1 cellular context compared by ENCODE assay signal in genomic region chr1:6785318-6785712, GRCh38.
TF ChIP-seq lines count a peak whose summit lies in the region.

Gene CAMTA1 (plus strand): TSS chr1:6785454. CDS start chr1:6785531, 77 bp downstream.

TF ChIP-seq in IMR-90, 13 proteins besides CTCF, POLR2A, EP300 and RAD21 (continued from another document):
- TF ChIP-seq NFE2L2 (IDR thresholded peaks at IDR 0.05; ENCODE audit: low read depth, low read length): no peak
- no peak for TF ChIP-seq MXI1 (IDR thresholded peaks at IDR 0.05; ENCODE audit: borderline replicate concordance, low read depth, low read length)
- no peak for TF ChIP-seq MAFK (IDR thresholded peaks at IDR 0.05; ENCODE audit: low read depth, low read length)
- TF ChIP-seq RCOR1 (IDR thresholded peaks at IDR 0.05; ENCODE audit: insufficient replicate concordance, low read length): no peak
- no peak for TF ChIP-seq ELK1 (IDR thresholded peaks at IDR 0.05; ENCODE audit: borderline replicate concordance, low read depth, low read length)
